In genomic region chr11:67465190-67465522, GRCh38 we compare ENCODE assay signal across 8 cellular contexts. TPM values are rescaled to one million over a fixed set of nuclear protein-coding genes. Genes with fewer than 3 reads are reported as not detected.
DNase-seq lines count a peak whose midpoint lies in the region; ATAC-seq, FAIRE-seq and TF ChIP-seq lines count a peak whose summit lies in the region.

No MANE protein-coding gene starts in this region.

- POLR2A ChIA-PET in K562 (lab: Yijun Ruan, JAX) = interaction anchor here (0.5 to 1.0 kb wide), 8 partner anchors 12 to 179 kb away, joined by 3 to 5 read pairs (median 4); partner anchors contain the start of gene AIP

- BruUV-seq in K562 (replicated peaks; lab: Mats Ljungman, UMichigan) = TSS peak; percentile 69

- no peaks in the 10 kb centered on the region for H3K9me1 ChIP-seq in K562 (ENCODE audit: control insufficient read depth, insufficient read depth, low read length)

- TF ChIP-seq CTCF in heart left ventricle (IDR thresholded peaks at IDR 0.05) (no peak), K562 (IDR thresholded peaks at IDR 0.05 in 2 of 3, conservative IDR thresholded peaks at IDR 0.05 in 1 of 3; ENCODE audit: insufficient read depth in 2 of 3, low read depth in 1 of 3, low read length in 3 of 3) (no peak), lung (IDR thresholded peaks at IDR 0.05; ENCODE audit: control extremely low read depth, extremely low read depth) (no peak)

- no peaks in the 10 kb centered on the region for H4K20me1 ChIP-seq in K562 (replicated peaks; ENCODE audit: control insufficient read depth, insufficient read depth, low read length)

- FAIRE-seq in K562 (lab: Jason Lieb, UNC) = no peak

- H3K9ac ChIP-seq in K562 (ENCODE audit: insufficient read depth in 1 of 2, low read depth in 2 of 2, low read length in 2 of 2) = peak overlapping the region; percentile 78 to 95

- H3K36me3 ChIP-seq in heart left ventricle (no peaks in the 10 kb centered on the region), K562 (ENCODE audit: control insufficient read depth, insufficient read depth, low read length) (no peaks in the 10 kb centered on the region), lung (ENCODE audit: control insufficient read depth in 2 of 2, insufficient read depth in 2 of 2, low read length in 2 of 2) (no peaks in the 10 kb centered on the region), urinary bladder (ENCODE audit: insufficient read depth) (no peaks in the 10 kb centered on the region)

- WGBS in heart left ventricle, 4 donors = 35 to 47% (median 39%) methylated on average over 3 of the region's 3 CpGs
- WGBS in K562 (ENCODE audit: insufficient coverage, low coverage, missing lambda C conversion rate) = 7% methylated on average over 3 of the region's 3 CpGs
- 53 to 79% methylated on average over 3 of the region's 3 CpGs for WGBS in lung, 2 donors
- 69% methylated on average over 3 of the region's 3 CpGs for WGBS in urinary bladder

- peak overlapping the region; percentile 93 for H3K4me2 ChIP-seq in K562 (ENCODE audit: insufficient read depth, low read length)

- H2AFZ ChIP-seq in K562 (ENCODE audit: low read depth, low read length) = no peak overlapping the region

- H3K9me3 ChIP-seq in heart left ventricle (no peaks in the 10 kb centered on the region), K562 (replicated peaks; ENCODE audit: control insufficient read depth, insufficient read depth, low read depth, low read length) (no peaks in the 10 kb centered on the region), lung (ENCODE audit: control insufficient read depth in 2 of 2, insufficient read depth in 1 of 2, low read length in 1 of 2) (no peaks in the 10 kb centered on the region)

- CTCF ChIA-PET in K562 (lab: Yijun Ruan, JAX; ENCODE audit: low intra/inter-chr PET ratio) = no interaction called here

- in situ Hi-C loops in K562 (cut with MboI) = no loop called here

- H3K79me2 ChIP-seq in K562 (ENCODE audit: control insufficient read depth, insufficient read depth, low read length) = peaks cover 12% of the 10 kb centered on the region

- TF ChIP-seq POLR2A in heart left ventricle (IDR thresholded peaks at IDR 0.05) (no peak), K562 (conservative IDR thresholded peaks at IDR 0.05) (no peak)

- H3K27ac ChIP-seq in heart left ventricle (peak overlapping the region; percentile 61 to 93 (median 87)), K562 (ENCODE audit: extremely low read depth, low read depth, low read length) (peak overlapping the region; percentile 86), lung (ENCODE audit: low read depth in 1 of 2, low read length in 1 of 2) (peak overlapping the region; percentile 90 to 96), urinary bladder (ENCODE audit: low read depth) (peak overlapping the region; percentile 88)

- no peak for TF ChIP-seq EP300 in K562 (IDR thresholded peaks at IDR 0.05; ENCODE audit: low read length)

- H3K4me1 ChIP-seq in heart left ventricle (peaks cover 0 to 48% (median 27%) of the 10 kb centered on the region in 12 donors), K562 (replicated peaks in 1 of 2; ENCODE audit: control insufficient read depth in 2 of 2, insufficient read depth in 2 of 2, low read length in 2 of 2) (peaks cover 20 to 56% of the 10 kb centered on the region in 2 experiments; a peak in 4 of 5 replicates), lung (ENCODE audit: control insufficient read depth in 2 of 2, insufficient read depth in 2 of 2, low read length in 2 of 2) (peaks cover 4 to 20% of the 10 kb centered on the region in 2 donors), urinary bladder (ENCODE audit: insufficient read depth) (peaks cover 5% of the 10 kb centered on the region)

- H3K27me3 ChIP-seq in heart left ventricle = no peaks in the 10 kb centered on the region
- no peaks in the 10 kb centered on the region for H3K27me3 ChIP-seq in K562 (ENCODE audit: control insufficient read depth in 2 of 2, insufficient read depth in 2 of 2, low read length in 2 of 2)
- H3K27me3 ChIP-seq in lung (ENCODE audit: control insufficient read depth, insufficient read depth) = no peaks in the 10 kb centered on the region

- no peak for TF ChIP-seq RAD21 in K562 (CRISPR knock-in tag; conservative IDR thresholded peaks at IDR 0.05 in 1 of 2, IDR thresholded peaks at IDR 0.05 in 1 of 2)

- intact Hi-C loops in heart left ventricle (cut with DNase I) (loop anchor here in 8 of 10 donors (1.0 to 10.0 kb wide), 4 partner anchors 42 to 63 kb away; partner anchors contain the start of genes PPP1CA (in 7 of the 8), TBC1D10C (in 7 of the 8), CDK2AP2 (in 1 of the 8) and PITPNM1 (in 1 of the 8)), left ventricle myocardium superior (cut with micrococcal nuclease) (no loop called here), K562 (cut with micrococcal nuclease) (loop anchor here (5.0 kb wide), 1 partner anchor 43 kb away; no protein-coding TSS in a partner anchor)

- H3K4me3 ChIP-seq in heart left ventricle (peak overlapping the region; percentile 31 to 66 (median 58)), K562 (peak overlapping the region; percentile 75), lung (peak overlapping the region; percentile 73), urinary bladder (ENCODE audit: low read depth, low read length) (peak overlapping the region; percentile 39)

- ATAC-seq in heart left ventricle = no peak
- no peak for ATAC-seq in left ventricle myocardium superior
- ATAC-seq in K562 = no peak
- no peak for ATAC-seq in lung (ENCODE audit: insufficient read depth, low FRiP score)
- ATAC-seq in GM21360 (IDR thresholded peaks at IDR 0.05; ENCODE audit: unreplicated experiment) = no peak

- DNase-seq in heart left ventricle (no peak), left ventricle myocardium superior (no peak), K562 (ENCODE audit: extremely low read depth in 1 of 4, low spot score in 3 of 4) (no peak), lung (ENCODE audit: low spot score) (no peak), D341Med (ENCODE audit: low spot score) (no peak), NCI-H2081 treated with DMSO at 0.1 percent for 48 hours (lab: John Stamatoyannopoulos, UW) (no peak)

RNA-seq across cellular contexts. Expression of gene TMEM134, which starts 3.9 kb away (rescaled TPM):
- total RNA-seq in heart left ventricle = 100 to 1,000 TPM in 2 of 9 donors, 10 to 100 TPM in 7; 67.0 to 146 (median 77.2) TPM
- polyA plus RNA-seq in heart left ventricle = 10 to 100 TPM; 83.6 to 86.8 TPM
- 91.5 TPM for total RNA-seq in left ventricle myocardium superior
- 5.8 and 18.7 TPM in 2 replicates for total RNA-seq in K562 (2011; cell fraction: chromatin; rRNA removed; ENCODE audit: low replicate concordance)
- 21.2 and 21.3 TPM in 2 replicates for total RNA-seq in K562 (2011; cell fraction: nucleolus; rRNA removed)
- total RNA-seq in K562 (2011; cell fraction: nucleoplasm; rRNA removed) = 17.5 and 22.7 TPM in 2 replicates
- 10.7 and 23.4 TPM in 2 replicates for total RNA-seq in K562 (2014; rRNA removed)
- 1.3 and 1.5 TPM in 2 replicates for total RNA-seq in K562 (2014; rRNA removed; fragmentation: Illumina TruSeq; extraction: Trizol)
- total RNA-seq in K562 (2015; rRNA removed; fragmentation: Illumina TruSeq; extraction: Trizol) = 10.3 and 10.7 TPM in 2 replicates
- 19.2 and 19.3 TPM in 2 replicates for total RNA-seq in K562 (2021)
- polyA plus RNA-seq in K562 (2011; rRNA removed) = 17.5 and 26.2 TPM in 2 replicates
- polyA plus RNA-seq in K562 (2011; cell fraction: cytosol; rRNA removed) = 79.1 and 131 TPM in 2 replicates
- 43.3 and 53.7 TPM in 2 replicates for polyA plus RNA-seq in K562 (2011; cell fraction: nucleus; rRNA removed)
- polyA plus RNA-seq in K562 (2012) = 20.0 and 28.2 TPM in 2 replicates
- 6.3 and 11.1 TPM in 2 replicates for polyA plus RNA-seq in K562 (2014; fragmentation: Illumina TruSeq; extraction: Trizol)
- polyA plus RNA-seq in K562 (2014; fragmentation: Nextera tagmentation; extraction: Ambion mirVana) = 1 to 10 TPM in 1 of 2 experiments, under 1 TPM in 1; 0.63 to 1.4 TPM
- polyA plus RNA-seq in K562 (2014; rRNA removed) = 48.4 and 58.9 TPM in 2 replicates
- 1.3 and 2.0 TPM in 2 replicates for polyA minus RNA-seq in K562 (2011; rRNA and poly(A)+ RNA removed)
- 7.4 and 10.5 TPM in 2 replicates for polyA minus RNA-seq in K562 (2011; cell fraction: cytosol; rRNA and poly(A)+ RNA removed)
- polyA minus RNA-seq in K562 (2011; cell fraction: nucleus; rRNA and poly(A)+ RNA removed) = 12.4 and 12.8 TPM in 2 replicates
- total RNA-seq in lung = 10 to 100 TPM; 32.5 to 84.2 TPM
- polyA plus RNA-seq in lung = 10 to 100 TPM; 82.0 to 91.4 TPM
- 20.4 TPM for total RNA-seq in urinary bladder
- 80.2 TPM for polyA plus RNA-seq in urinary bladder

RNA-seq across cellular contexts. Expression of gene CABP4, which starts 10.0 kb away (rescaled TPM):
- total RNA-seq in heart left ventricle (1 to 10 TPM in 3 of 9 donors, under 1 TPM in 5, not detected in 1; 0.25 to 4.2 (median 0.61) TPM), left ventricle myocardium superior (0.64 TPM), K562 (2014; rRNA removed) (not detected in 2 replicates), K562 (2014; rRNA removed; fragmentation: Illumina TruSeq; extraction: Trizol) (not detected in 2 replicates), K562 (2015; rRNA removed; fragmentation: Illumina TruSeq; extraction: Trizol) (0.11 TPM in 1 of 2 replicates, not detected in the other), K562 (2021) (not detected in 2 replicates), lung (1 to 10 TPM; 2.1 to 5.3 TPM), urinary bladder (0.26 TPM)
- polyA plus RNA-seq in heart left ventricle (under 1 TPM; 0.44 to 0.57 TPM), K562 (2011; rRNA removed) (0.08 TPM in 1 of 2 replicates, not detected in the other), K562 (2014; fragmentation: Illumina TruSeq; extraction: Trizol) (not detected in 2 replicates), K562 (2014; fragmentation: Nextera tagmentation; extraction: Ambion mirVana) (not detected), K562 (2014; rRNA removed) (not detected in 2 replicates), lung (1 to 10 TPM in 1 of 2 donors, under 1 TPM in 1; 0.96 to 2.5 TPM), urinary bladder (0.96 TPM)
- not detected in 2 replicates for total RNA-seq in K562 (2011; cell fraction: chromatin; rRNA removed; ENCODE audit: low replicate concordance)
- total RNA-seq in K562 (2011; cell fraction: nucleolus; rRNA removed) = 0.92 TPM in 1 of 2 replicates, not detected in the other
- 1.0 TPM in 1 of 2 replicates, not detected in the other for total RNA-seq in K562 (2011; cell fraction: nucleoplasm; rRNA removed)
- 0.16 TPM in 1 of 2 replicates, not detected in the other for polyA plus RNA-seq in K562 (2011; cell fraction: cytosol; rRNA removed)
- polyA plus RNA-seq in K562 (2011; cell fraction: nucleus; rRNA removed) = 0.26 TPM in 1 of 2 replicates, not detected in the other
- 0.14 and 0.20 TPM in 2 replicates for polyA plus RNA-seq in K562 (2012)
- not detected in 2 replicates for polyA minus RNA-seq in K562 (2011; rRNA and poly(A)+ RNA removed)
- not detected in 2 replicates for polyA minus RNA-seq in K562 (2011; cell fraction: cytosol; rRNA and poly(A)+ RNA removed)
- not detected in 2 replicates for polyA minus RNA-seq in K562 (2011; cell fraction: nucleus; rRNA and poly(A)+ RNA removed)

RNA-seq across cellular contexts. Expression of gene GPR152, which starts 12.6 kb away (rescaled TPM):
- total RNA-seq in heart left ventricle = not detected
- not detected for polyA plus RNA-seq in heart left ventricle
- not detected for total RNA-seq in left ventricle myocardium superior
- not detected in 2 replicates for total RNA-seq in K562 (2011; cell fraction: chromatin; rRNA removed; ENCODE audit: low replicate concordance)
- total RNA-seq in K562 (2011; cell fraction: nucleolus; rRNA removed) = not detected in 2 replicates
- not detected in 2 replicates for total RNA-seq in K562 (2011; cell fraction: nucleoplasm; rRNA removed)
- total RNA-seq in K562 (2014; rRNA removed) = not detected in 2 replicates
- not detected in 2 replicates for total RNA-seq in K562 (2014; rRNA removed; fragmentation: Illumina TruSeq; extraction: Trizol)
- total RNA-seq in K562 (2015; rRNA removed; fragmentation: Illumina TruSeq; extraction: Trizol) = not detected in 2 replicates
- not detected in 2 replicates for total RNA-seq in K562 (2021)
- not detected in 2 replicates for polyA plus RNA-seq in K562 (2011; rRNA removed)
- not detected in 2 replicates for polyA plus RNA-seq in K562 (2011; cell fraction: cytosol; rRNA removed)
- not detected in 2 replicates for polyA plus RNA-seq in K562 (2011; cell fraction: nucleus; rRNA removed)
- not detected in 2 replicates for polyA plus RNA-seq in K562 (2012)
- polyA plus RNA-seq in K562 (2014; fragmentation: Illumina TruSeq; extraction: Trizol) = not detected in 2 replicates
- polyA plus RNA-seq in K562 (2014; fragmentation: Nextera tagmentation; extraction: Ambion mirVana) = not detected
- polyA plus RNA-seq in K562 (2014; rRNA removed) = not detected in 2 replicates
- not detected in 2 replicates for polyA minus RNA-seq in K562 (2011; rRNA and poly(A)+ RNA removed)
- not detected in 2 replicates for polyA minus RNA-seq in K562 (2011; cell fraction: cytosol; rRNA and poly(A)+ RNA removed)
- not detected in 2 replicates for polyA minus RNA-seq in K562 (2011; cell fraction: nucleus; rRNA and poly(A)+ RNA removed)
- not detected for total RNA-seq in lung
- under 1 TPM in 1 of 2 donors, not detected in 1; 0.06 TPM for polyA plus RNA-seq in lung
- total RNA-seq in urinary bladder = not detected
- polyA plus RNA-seq in urinary bladder = not detected

RNA-seq across cellular contexts. Expression of gene AIP, which starts 17.7 kb away (rescaled TPM):
- total RNA-seq in heart left ventricle (10 to 100 TPM; 41.7 to 69.2 (median 53.0) TPM), left ventricle myocardium superior (51.3 TPM), K562 (2014; rRNA removed) (92.5 and 101 TPM in 2 replicates), K562 (2014; rRNA removed; fragmentation: Illumina TruSeq; extraction: Trizol) (16.6 and 37.0 TPM in 2 replicates), K562 (2015; rRNA removed; fragmentation: Illumina TruSeq; extraction: Trizol) (50.3 and 52.7 TPM in 2 replicates), K562 (2021) (71.2 and 78.3 TPM in 2 replicates), lung (10 to 100 TPM; 60.0 to 64.8 TPM), urinary bladder (42.9 TPM)
- polyA plus RNA-seq in heart left ventricle (10 to 100 TPM; 73.1 to 96.4 TPM), K562 (2011; rRNA removed) (66.6 and 98.4 TPM in 2 replicates), K562 (2014; fragmentation: Illumina TruSeq; extraction: Trizol) (40.2 and 66.9 TPM in 2 replicates), K562 (2014; fragmentation: Nextera tagmentation; extraction: Ambion mirVana) (10 to 100 TPM in 1 of 2 experiments, 1 to 10 TPM in 1; 5.2 to 16.2 TPM), K562 (2014; rRNA removed) (85.1 and 92.7 TPM in 2 replicates), lung (100 to 1,000 TPM in 1 of 2 donors, 10 to 100 TPM in 1; 82.8 to 126 TPM), urinary bladder (135 TPM)
- total RNA-seq in K562 (2011; cell fraction: chromatin; rRNA removed; ENCODE audit: low replicate concordance) = 16.7 and 49.3 TPM in 2 replicates
- 51.0 and 54.0 TPM in 2 replicates for total RNA-seq in K562 (2011; cell fraction: nucleolus; rRNA removed)
- 29.5 and 34.8 TPM in 2 replicates for total RNA-seq in K562 (2011; cell fraction: nucleoplasm; rRNA removed)
- polyA plus RNA-seq in K562 (2011; cell fraction: cytosol; rRNA removed) = 124 and 170 TPM in 2 replicates
- polyA plus RNA-seq in K562 (2011; cell fraction: nucleus; rRNA removed) = 61.0 and 75.7 TPM in 2 replicates
- 81.9 and 121 TPM in 2 replicates for polyA plus RNA-seq in K562 (2012)
- 43.3 and 59.8 TPM in 2 replicates for polyA minus RNA-seq in K562 (2011; rRNA and poly(A)+ RNA removed)
- 48.4 and 57.2 TPM in 2 replicates for polyA minus RNA-seq in K562 (2011; cell fraction: cytosol; rRNA and poly(A)+ RNA removed)
- 22.1 and 26.9 TPM in 2 replicates for polyA minus RNA-seq in K562 (2011; cell fraction: nucleus; rRNA and poly(A)+ RNA removed)

RNA-seq across cellular contexts. Expression of gene CORO1B, which starts 21.9 kb away (rescaled TPM):
- total RNA-seq in heart left ventricle (10 to 100 TPM; 14.6 to 53.3 (median 21.2) TPM), left ventricle myocardium superior (23.2 TPM), K562 (2014; rRNA removed) (120 and 167 TPM in 2 replicates), K562 (2014; rRNA removed; fragmentation: Illumina TruSeq; extraction: Trizol) (5.2 and 14.6 TPM in 2 replicates), K562 (2015; rRNA removed; fragmentation: Illumina TruSeq; extraction: Trizol) (73.6 and 73.9 TPM in 2 replicates), K562 (2021) (98.1 and 107 TPM in 2 replicates), lung (100 to 1,000 TPM in 1 of 2 donors, 10 to 100 TPM in 1; 65.6 to 147 TPM), urinary bladder (31.0 TPM)
- polyA plus RNA-seq in heart left ventricle (10 to 100 TPM; 17.1 to 37.0 TPM), K562 (2011; rRNA removed) (45.1 and 84.3 TPM in 2 replicates), K562 (2014; fragmentation: Illumina TruSeq; extraction: Trizol) (66.3 and 93.6 TPM in 2 replicates), K562 (2014; fragmentation: Nextera tagmentation; extraction: Ambion mirVana) (1 to 10 TPM in 1 of 2 experiments, under 1 TPM in 1; 0.23 to 1.0 TPM), K562 (2014; rRNA removed) (87.8 and 98.1 TPM in 2 replicates), lung (100 to 1,000 TPM; 108 to 130 TPM), urinary bladder (99.3 TPM)
- total RNA-seq in K562 (2011; cell fraction: chromatin; rRNA removed; ENCODE audit: low replicate concordance) = 31.2 and 107 TPM in 2 replicates
- total RNA-seq in K562 (2011; cell fraction: nucleolus; rRNA removed) = 111 and 119 TPM in 2 replicates
- 33.6 and 41.0 TPM in 2 replicates for total RNA-seq in K562 (2011; cell fraction: nucleoplasm; rRNA removed)
- polyA plus RNA-seq in K562 (2011; cell fraction: cytosol; rRNA removed) = 89.0 and 162 TPM in 2 replicates
- 134 and 224 TPM in 2 replicates for polyA plus RNA-seq in K562 (2011; cell fraction: nucleus; rRNA removed)
- 82.1 and 171 TPM in 2 replicates for polyA plus RNA-seq in K562 (2012)
- 26.3 and 36.5 TPM in 2 replicates for polyA minus RNA-seq in K562 (2011; rRNA and poly(A)+ RNA removed)
- 64.5 and 70.8 TPM in 2 replicates for polyA minus RNA-seq in K562 (2011; cell fraction: cytosol; rRNA and poly(A)+ RNA removed)
- polyA minus RNA-seq in K562 (2011; cell fraction: nucleus; rRNA and poly(A)+ RNA removed) = 51.2 and 64.8 TPM in 2 replicates
